In genomic region chr1:11893907-11894251, GRCh38 we compare ENCODE assay signal across 8 cellular contexts.
A peak's percentile ranks its signal among the peaks of the same experiment; 100 is the strongest.
DNase-seq lines count a peak whose midpoint lies in the region; ATAC-seq and TF ChIP-seq lines count a peak whose summit lies in the region.

No MANE protein-coding gene starts in this region.

- H3K36me3 ChIP-seq in MM.1S (replicated peaks; ENCODE audit: insufficient read depth, low read length), result no peaks in the 10 kb centered on the region

- H3K4me3 ChIP-seq in MM.1S (ENCODE audit: low read length) (no peak overlapping the region), astrocyte of the cerebellum (ENCODE audit: low read depth, low read length) (no peak overlapping the region)

- in situ Hi-C loops in astrocyte of the cerebellum (cut with HindIII; ENCODE audit: low sequenced_read_pairs), result no loop called here

- H3K9me3 ChIP-seq in MM.1S (replicated peaks; ENCODE audit: insufficient read depth, low read length), result no peaks in the 10 kb centered on the region

- H3K27ac ChIP-seq in MM.1S (ENCODE audit: low read length), result no peak overlapping the region

- no peaks in the 10 kb centered on the region for H3K4me1 ChIP-seq in MM.1S (ENCODE audit: low read length)

- no peak overlapping the region for H3K4me2 ChIP-seq in MM.1S (ENCODE audit: low read depth, low read length)

- no peaks in the 10 kb centered on the region for H3K9me3 Mint-ChIP-seq in T-helper 2 cell treated with Interferon-gamma antibody and Interleukin-4, amounts not matched to agents 5 μg/mL and 100 μg/mL, for 36 hours

- H3K9ac ChIP-seq in MM.1S (ENCODE audit: low read length), result no peak overlapping the region

- no peak overlapping the region for H3K27ac Mint-ChIP-seq in T-helper 2 cell treated with Interferon-gamma antibody and Interleukin-4, amounts not matched to agents 5 μg/mL and 100 μg/mL, for 36 hours

- TF ChIP-seq CTCF in GM10266 (IDR thresholded peaks at IDR 0.05; ENCODE audit: control insufficient read depth, insufficient read depth, low read depth, missing control alignments) (peak; percentile 96), MM.1S (IDR thresholded peaks at IDR 0.05; ENCODE audit: low read length) (peak; percentile 94), astrocyte of the cerebellum (IDR thresholded peaks at IDR 0.05; ENCODE audit: low read depth, low read length, missing control alignments) (peak; percentile 94)

- H3K9me2 ChIP-seq in MM.1S (replicated peaks; ENCODE audit: insufficient read depth, low read length), result no peaks in the 10 kb centered on the region

- no peaks in the 10 kb centered on the region for H3K36me3 Mint-ChIP-seq in T-helper 2 cell treated with Interferon-gamma antibody and Interleukin-4, amounts not matched to agents 5 μg/mL and 100 μg/mL, for 36 hours (ENCODE audit: low read depth)

- no peak overlapping the region for H2AFZ ChIP-seq in MM.1S (ENCODE audit: low read length)

- DNase-seq in GM10266 (ENCODE audit: extremely low spot score), result peak; percentile 90
- DNase-seq in MM.1S, result peak; percentile 58
- peak; percentile 43 for DNase-seq in T-helper 2 cell treated with Interferon-gamma antibody and Interleukin-4, amounts not matched to agents 5 μg/mL and 100 μg/mL, for 36 hours (ENCODE audit: low spot score)
- no peak for DNase-seq in astrocyte of the cerebellum (ENCODE audit: low read depth)
- DNase-seq in iPS-NIHi7 (ENCODE audit: extremely low spot score), result peak; percentile 93
- DNase-seq in stimulated activated CD4-positive, alpha-beta T cell treated with anti-CD3 and anti-CD28 coated beads, Interleukin-1b, Interleukin-23, amount 100 ng/mL, for 4 hours (ENCODE audit: low read depth in 2 of 2), result peak; percentile 55 to 67

- H3K4me1 Mint-ChIP-seq in T-helper 2 cell treated with Interferon-gamma antibody and Interleukin-4, amounts not matched to agents 5 μg/mL and 100 μg/mL, for 36 hours (ENCODE audit: low read depth), result no peaks in the 10 kb centered on the region

- H4K20me1 ChIP-seq in MM.1S (ENCODE audit: insufficient read depth, low read length), result no peaks in the 10 kb centered on the region

- no peaks in the 10 kb centered on the region for H3K79me2 ChIP-seq in MM.1S (ENCODE audit: low read length)

- H3F3A ChIP-seq in MM.1S (ENCODE audit: insufficient read depth, low read length), result no peaks in the 10 kb centered on the region

- peaks cover 67% of the 10 kb centered on the region for H3K27me3 ChIP-seq in MM.1S (replicated peaks; ENCODE audit: insufficient read depth, low read length)

- H3K4me3 Mint-ChIP-seq in T-helper 2 cell treated with Interferon-gamma antibody and Interleukin-4, amounts not matched to agents 5 μg/mL and 100 μg/mL, for 36 hours, result no peak overlapping the region

- peaks cover 25% of the 10 kb centered on the region for H3K27me3 Mint-ChIP-seq in T-helper 2 cell treated with Interferon-gamma antibody and Interleukin-4, amounts not matched to agents 5 μg/mL and 100 μg/mL, for 36 hours (ENCODE audit: low read depth)

- ATAC-seq in GM18909 (IDR thresholded peaks at IDR 0.05; ENCODE audit: poor library complexity, unreplicated experiment), result no peak
- ATAC-seq in GM21367 (IDR thresholded peaks at IDR 0.05; ENCODE audit: unreplicated experiment), result no peak
